14 cellular contexts compared by ENCODE assay signal in genomic region chr16:82156761-82157654, GRCh38. TPM values are rescaled to one million over a fixed set of nuclear protein-coding genes. Genes with fewer than 3 reads are reported as not detected.
A peak's percentile ranks its signal among the peaks of the same experiment; 100 is the strongest.
DNase-seq lines count a peak whose midpoint lies in the region; ATAC-seq and TF ChIP-seq lines count a peak whose summit lies in the region.
"Had no signal": no experiment of that assay in that cellular context is flagged by ENCODE, and none has a peak within 500 bp of the region (broad histone marks: within the 10 kb centered on the region; RNA-seq: fewer than 3 reads in every experiment).

No MANE protein-coding gene starts in this region.

- peak overlapping the region; percentile 79 for H3K27ac Mint-ChIP-seq in WTC11
- peak overlapping the region; percentile 5 for H3K27ac Mint-ChIP-seq in stimulated activated naive B cell treated with anti-CD40 and anti-IgM and Interleukin-4, amounts not matched to agents 10 μg/mL and 1 μg/mL and 100 μg/mL, for 72 hours
- H3K27ac Mint-ChIP-seq: dendritic cell treated with granulocyte-macrophage colony-stimulating factor and Interleukin-4, amounts not matched to agents 40 ng/mL and 50 ng/mL, for 4 days had no signal

- POLR2A ChIA-PET in WTC11 (lab: Charles Lee), result no interaction called here

- DNase-seq in GM04504 (ENCODE audit: low read depth), result peak; percentile 22
- no peak for DNase-seq in WTC11 (ENCODE audit: low spot score)
- DNase-seq in fibroblast of villous mesenchyme (ENCODE audit: low read depth), result peak; percentile 99
- DNase-seq in stimulated activated naive B cell treated with anti-CD40 and anti-IgM and Interleukin-4, amounts not matched to agents 10 μg/mL and 1 μg/mL and 100 μg/mL, for 72 hours, result no peak
- DNase-seq in NCI-H2171 (lab: John Stamatoyannopoulos, UW), result no peak
- no peak for DNase-seq in stimulated activated naive CD4-positive, alpha-beta T cell treated with Interleukin-2 at 50 U/mL for 16 hours (lab: John Stamatoyannopoulos, UW)
- DNase-seq in stimulated activated CD4-positive, alpha-beta T cell treated with anti-CD3 and anti-CD28 coated beads, Interleukin-4, amount 100 ng/mL, for 24 hours, result no peak
- DNase-seq: activated CD8-positive, alpha-beta memory T cell treated with anti-CD3 and anti-CD28 coated beads, Interleukin-2, amount 50 U/mL, for 48 hours; GDM1; H7; kidney glomerular epithelial cell; NCI-H1092 treated with DMSO at 0.1 percent for 48 hours; NCI-H2227 treated with DMSO at 0.1 percent for 48 hours had no signal

- no peaks in the 10 kb centered on the region for H3K27me3 Mint-ChIP-seq in WTC11 (ENCODE audit: low read depth)
- H3K27me3 Mint-ChIP-seq in stimulated activated naive B cell treated with anti-CD40 and anti-IgM and Interleukin-4, amounts not matched to agents 10 μg/mL and 1 μg/mL and 100 μg/mL, for 72 hours, result no peaks in the 10 kb centered on the region
- H3K27me3 Mint-ChIP-seq: dendritic cell treated with granulocyte-macrophage colony-stimulating factor and Interleukin-4, amounts not matched to agents 40 ng/mL and 50 ng/mL, for 4 days had no signal

- TF ChIP-seq CTCF in WTC11 (IDR thresholded peaks at IDR 0.05) (no peak), fibroblast of villous mesenchyme (IDR thresholded peaks at IDR 0.05; ENCODE audit: insufficient read depth, low read depth, low read length) (no peak)

- H3K4me1 Mint-ChIP-seq in WTC11, result peaks cover 11% of the 10 kb centered on the region
- peaks cover 8 to 11% of the 10 kb centered on the region in 2 donors for H3K4me1 Mint-ChIP-seq in stimulated activated naive B cell treated with anti-CD40 and anti-IgM and Interleukin-4, amounts not matched to agents 10 μg/mL and 1 μg/mL and 100 μg/mL, for 72 hours

- H3K4me3 Mint-ChIP-seq in WTC11, result no peak overlapping the region
- no peak overlapping the region for H3K4me3 Mint-ChIP-seq in stimulated activated naive B cell treated with anti-CD40 and anti-IgM and Interleukin-4, amounts not matched to agents 10 μg/mL and 1 μg/mL and 100 μg/mL, for 72 hours
- H3K4me3 Mint-ChIP-seq: dendritic cell treated with granulocyte-macrophage colony-stimulating factor and Interleukin-4, amounts not matched to agents 40 ng/mL and 50 ng/mL, for 4 days had no signal

- peaks cover 42% of the 10 kb centered on the region for H3K36me3 Mint-ChIP-seq in WTC11
- peaks cover 43 to 54% of the 10 kb centered on the region in 2 donors for H3K36me3 Mint-ChIP-seq in stimulated activated naive B cell treated with anti-CD40 and anti-IgM and Interleukin-4, amounts not matched to agents 10 μg/mL and 1 μg/mL and 100 μg/mL, for 72 hours

- no peak for ATAC-seq in WTC11
- ATAC-seq in stimulated activated naive B cell treated with anti-CD40 and anti-IgM and Interleukin-4, amounts not matched to agents 10 μg/mL and 1 μg/mL and 100 μg/mL, for 72 hours (replicated peaks), result no peak

- H3K9me3 Mint-ChIP-seq in WTC11, result peaks cover 8% of the 10 kb centered on the region
- H3K9me3 Mint-ChIP-seq in stimulated activated naive B cell treated with anti-CD40 and anti-IgM and Interleukin-4, amounts not matched to agents 10 μg/mL and 1 μg/mL and 100 μg/mL, for 72 hours, result peaks cover 0 to 1% of the 10 kb centered on the region in 2 donors
- H3K9me3 Mint-ChIP-seq: dendritic cell treated with granulocyte-macrophage colony-stimulating factor and Interleukin-4, amounts not matched to agents 40 ng/mL and 50 ng/mL, for 4 days had no signal

- CTCF ChIA-PET in WTC11 (lab: Charles Lee), result no interaction called here

- no peak overlapping the region for H3K4me3 ChIP-seq in fibroblast of villous mesenchyme (ENCODE audit: low read depth, low read length)

TF ChIP-seq in WTC11, 78 proteins besides CTCF, POLR2A, EP300 and RAD21:
- TF ChIP-seq JAZF1 (CRISPR knock-in tag; IDR thresholded peaks at IDR 0.05), result no peak
TF ChIP-seq in WTC11: peak in this region for 0.

RNA-seq across cellular contexts. Expression of gene MPHOSPH6, which starts 13.0 kb away (rescaled TPM):
- total RNA-seq in WTC11 (2021) (29.2 to 31.3 TPM (median 30.8 TPM) in 3 replicates), fibroblast of villous mesenchyme (32.9 and 38.4 TPM in 2 replicates)

Comparison
In these comparisons a context has a peak if more than half of its experiments do, and no peak if none do; other contexts are left out.
1. DNase-seq: peak in GM04504 (single experiment) and fibroblast of villous mesenchyme (single experiment); none in WTC11 (single experiment), stimulated activated naive B cell treated with anti-CD40 and anti-IgM and Interleukin-4, amounts not matched to agents 10 μg/mL and 1 μg/mL and 100 μg/mL, for 72 hours (single experiment), NCI-H2171 (single experiment), stimulated activated naive CD4-positive, alpha-beta T cell treated with Interleukin-2 at 50 U/mL for 16 hours (single experiment) and stimulated activated CD4-positive, alpha-beta T cell treated with anti-CD3 and anti-CD28 coated beads, Interleukin-4, amount 100 ng/mL, for 24 hours (single experiment).